In genomic region chr6:99836471-99836870, GRCh38 we compare ENCODE assay signal across 18 cellular contexts.
DNase-seq lines count a peak whose midpoint lies in the region; ATAC-seq, FAIRE-seq and TF ChIP-seq lines count a peak whose summit lies in the region.
"Had no signal": no experiment of that assay in that cellular context is flagged by ENCODE, and none has a peak within 500 bp of the region (broad histone marks: within the 10 kb centered on the region; RNA-seq: fewer than 3 reads in every experiment).

No MANE protein-coding gene starts in this region.

- peak overlapping the region; percentile 71; the same call in 1 of the 2 replicates for H3K4ac ChIP-seq in IMR-90 (ENCODE audit: low read depth, low read length)

- intact Hi-C loops in IMR-90 (cut with micrococcal nuclease) = no loop called here

- no peaks in the 10 kb centered on the region for H3K9me3 Mint-ChIP-seq in activated T-cell treated with anti-CD3 and anti-CD28 coated beads, Interleukin-2, amount 50 U/mL, for 24 hours

- H3K9me3 ChIP-seq in HEK293 (ENCODE audit: control insufficient read depth, insufficient read depth, low read depth, low read length) (no peaks in the 10 kb centered on the region), IMR-90 (ENCODE audit: control insufficient read depth, insufficient read depth, low read length) (no peaks in the 10 kb centered on the region), keratinocyte (ENCODE audit: control insufficient read depth, low read depth, low read length) (no peaks in the 10 kb centered on the region)

- no peak for TF ChIP-seq POLR2A in IMR-90 (IDR thresholded peaks at IDR 0.05; ENCODE audit: low read depth, low read length)

- ATAC-seq in IMR-90 (ENCODE audit: low read depth) = peak; percentile 81
- no peak for ATAC-seq in HG03097 (IDR thresholded peaks at IDR 0.05; ENCODE audit: low FRiP score, unreplicated experiment)
- no peak for ATAC-seq in GM21360 (IDR thresholded peaks at IDR 0.05; ENCODE audit: unreplicated experiment)
- ATAC-seq: Right ventricle myocardium inferior had no signal

- H3K18ac ChIP-seq in IMR-90 (ENCODE audit: low read depth, low read length) = peak overlapping the region; percentile 100

- peak overlapping the region; percentile 4; the same call in 1 of the 2 replicates for H3K23ac ChIP-seq in IMR-90 (ENCODE audit: low read depth, low read length)

- no TSS peak for BruUV-seq in IMR-90 (replicated peaks; lab: Mats Ljungman, UMichigan)

- no peaks in the 10 kb centered on the region for H3K36me3 ChIP-seq in HEK293 (ENCODE audit: control insufficient read depth in 2 of 2, insufficient read depth in 1 of 2, low read length in 2 of 2)
- no peaks in the 10 kb centered on the region for H3K36me3 ChIP-seq in IMR-90 (ENCODE audit: control insufficient read depth, insufficient read depth, low read length)
- no peaks in the 10 kb centered on the region for H3K36me3 ChIP-seq in keratinocyte (ENCODE audit: control insufficient read depth in 2 of 2, extremely low read depth in 1 of 2, insufficient read depth in 2 of 2, low read length in 2 of 2)

- no peak for TF ChIP-seq CTCF in HEK293 (tag by site-specific recombination; IDR thresholded peaks at IDR 0.05)
- TF ChIP-seq CTCF in IMR-90 (conservative IDR thresholded peaks at IDR 0.05; ENCODE audit: low read depth, low read length) = no peak
- no peak for TF ChIP-seq CTCF in epithelial cell of esophagus (IDR thresholded peaks at IDR 0.05; ENCODE audit: insufficient read depth, low read depth, low read length, missing control alignments)
- no peak for TF ChIP-seq CTCF in keratinocyte (optimal IDR thresholded peaks at IDR 0.05 in 1 of 3, IDR thresholded peaks at IDR 0.05 in 1 of 3, conservative IDR thresholded peaks at IDR 0.05 in 1 of 3; ENCODE audit: extremely low read depth in 1 of 3, insufficient read depth in 2 of 3, low read length in 3 of 3)

- H3K27me3 Mint-ChIP-seq in activated T-cell treated with anti-CD3 and anti-CD28 coated beads, Interleukin-2, amount 50 U/mL, for 24 hours = peaks cover 9% of the 10 kb centered on the region

- no peak overlapping the region for H3K4me3 Mint-ChIP-seq in activated T-cell treated with anti-CD3 and anti-CD28 coated beads, Interleukin-2, amount 50 U/mL, for 24 hours
- H3K4me3 Mint-ChIP-seq: B cell; CD4-positive, CD25-positive, alpha-beta regulatory T cell had no signal

- H2BK5ac ChIP-seq in IMR-90 (ENCODE audit: low read depth, low read length, poor library complexity, severe bottlenecking) = peak overlapping the region; percentile 92

- H2BK20ac ChIP-seq in IMR-90 (ENCODE audit: low read depth, low read length) = peak overlapping the region; percentile 51

- H3K4me1 Mint-ChIP-seq in activated T-cell treated with anti-CD3 and anti-CD28 coated beads, Interleukin-2, amount 50 U/mL, for 24 hours (ENCODE audit: low read depth) = no peaks in the 10 kb centered on the region
- H3K4me1 Mint-ChIP-seq: B cell; CD4-positive, CD25-positive, alpha-beta regulatory T cell had no signal

- H3K9ac ChIP-seq in IMR-90 (ENCODE audit: low read depth, low read length) (no peak overlapping the region), keratinocyte (ENCODE audit: control insufficient read depth, extremely low read depth, insufficient read depth, low read length) (no peak overlapping the region)

- CTCF ChIA-PET in HEK293 (lab: Yijun Ruan, JAX) (interaction anchor here (1.1 kb wide), 1 partner anchor 14 kb away, joined by 4 read pairs; no protein-coding TSS in a partner anchor), IMR-90 (lab: Yijun Ruan, JAX) (no interaction called here), HEK293T (lab: Yijun Ruan, JAX) (no interaction called here)

- H3K9me1 ChIP-seq in IMR-90 (ENCODE audit: insufficient read depth, low read length) (no peaks in the 10 kb centered on the region), keratinocyte (ENCODE audit: control insufficient read depth, extremely low read depth, insufficient read depth, low read length) (no peaks in the 10 kb centered on the region)

- H3K4me3 ChIP-seq in HEK293 (ENCODE audit: low read depth, low read length) (no peak overlapping the region), IMR-90 (ENCODE audit: insufficient read depth, low read depth, low read length) (no peak overlapping the region), epithelial cell of esophagus (ENCODE audit: low read length) (no peak overlapping the region), keratinocyte (ENCODE audit: control insufficient read depth in 2 of 3, extremely low read depth in 1 of 3, insufficient read depth in 2 of 3, low read depth in 1 of 3, low read length in 3 of 3) (no peak overlapping the region)
- H3K4me3 ChIP-seq: SK-N-MC had no signal

- no peaks in the 10 kb centered on the region for H3K36me3 Mint-ChIP-seq in activated T-cell treated with anti-CD3 and anti-CD28 coated beads, Interleukin-2, amount 50 U/mL, for 24 hours (ENCODE audit: low read depth)
- H3K36me3 Mint-ChIP-seq: CD4-positive, CD25-positive, alpha-beta regulatory T cell had no signal

- no peak overlapping the region for H2BK15ac ChIP-seq in IMR-90 (ENCODE audit: low read depth, low read length)

- H2AK5ac ChIP-seq in IMR-90 (ENCODE audit: low read depth, low read length) = no peak overlapping the region

- H2AFZ ChIP-seq in IMR-90 (replicated peaks; ENCODE audit: low read length, poor library complexity) (peak overlapping the region; percentile 57), keratinocyte (ENCODE audit: control insufficient read depth, low read length) (peak overlapping the region; percentile 75)

- no peak overlapping the region for H2AK9ac ChIP-seq in IMR-90 (replicated peaks; ENCODE audit: low read depth, low read length, poor library complexity)

- H4K20me1 ChIP-seq in IMR-90 (ENCODE audit: insufficient read depth, low read length) (no peaks in the 10 kb centered on the region), keratinocyte (ENCODE audit: control insufficient read depth, extremely low read depth, insufficient read depth, low read length) (no peaks in the 10 kb centered on the region)

- no peak overlapping the region for H3K27ac Mint-ChIP-seq in activated T-cell treated with anti-CD3 and anti-CD28 coated beads, Interleukin-2, amount 50 U/mL, for 24 hours
- H3K27ac Mint-ChIP-seq: B cell; CD4-positive, CD25-positive, alpha-beta regulatory T cell had no signal

- H3K27me3 ChIP-seq in IMR-90 (ENCODE audit: control insufficient read depth, insufficient read depth, low read length) (0 out of 2 replicates have a peak, but pooled peaks cover 2% of the 10 kb centered on the region), keratinocyte (ENCODE audit: control insufficient read depth, extremely low read depth, insufficient read depth, low read length) (no peaks in the 10 kb centered on the region)

- H3K79me2 ChIP-seq in keratinocyte (ENCODE audit: control insufficient read depth, insufficient read depth, low read length) = no peaks in the 10 kb centered on the region

- H3K4me1 ChIP-seq in HEK293 (ENCODE audit: control insufficient read depth, insufficient read depth, low read length) = no peaks in the 10 kb centered on the region
- H3K4me1 ChIP-seq in IMR-90 (ENCODE audit: control insufficient read depth, insufficient read depth, low read length) = peaks cover 3% of the 10 kb centered on the region; the same call in 1 of the 2 replicates
- peaks cover 13% of the 10 kb centered on the region for H3K4me1 ChIP-seq in keratinocyte (ENCODE audit: control insufficient read depth, extremely low read depth, insufficient read depth, low read length)

- H4K91ac ChIP-seq in IMR-90 (ENCODE audit: insufficient read depth, low read depth, low read length) = peak overlapping the region; percentile 84

- H3K14ac ChIP-seq in IMR-90 (replicated peaks; ENCODE audit: low read depth, low read length) = peak overlapping the region; percentile 64; the same call in 1 of the 2 replicates

- H4K8ac ChIP-seq in IMR-90 (ENCODE audit: low read depth in 2 of 2, low read length in 2 of 2) = peak overlapping the region; percentile 65 to 73; a peak in 2 of 4 replicates

- no peak for TF ChIP-seq RAD21 in IMR-90 (IDR thresholded peaks at IDR 0.05; ENCODE audit: low read length)

- DNase-seq in IMR-90 (peak; percentile 44), epithelial cell of esophagus (ENCODE audit: low read depth) (peak; percentile 94), keratinocyte (ENCODE audit: low read depth, low spot score) (peak; percentile 46), HEK293T (ENCODE audit: extremely low spot score) (no peak)
- DNase-seq in activated T-cell treated with anti-CD3 and anti-CD28 coated beads, Interleukin-2, amount 50 U/mL, for 24 hours = no peak
- DNase-seq: CD4-positive, CD25-positive, alpha-beta regulatory T cell; HCEC 1CT; Kasumi-1; MV-4-11; NCI-H1417; NCI-H187 treated with DMSO at 0.1 percent for 48 hours; NCI-H2171 treated with DMSO at 0.1 percent for 48 hours had no signal

- H3K4me2 ChIP-seq in IMR-90 (ENCODE audit: low read depth, low read length) (no peak overlapping the region), keratinocyte (ENCODE audit: control insufficient read depth, extremely low read depth, insufficient read depth, low read depth, low read length) (peak overlapping the region; percentile 45)

- H3K56ac ChIP-seq in IMR-90 (ENCODE audit: extremely low read depth, insufficient read depth, low read length) = no peak overlapping the region

- H2BK120ac ChIP-seq in IMR-90 (ENCODE audit: low read depth, low read length) = peak overlapping the region; percentile 58; the same call in 1 of the 2 replicates

- no peaks in the 10 kb centered on the region for H3K79me1 ChIP-seq in IMR-90 (ENCODE audit: low read depth in 1 of 2, low read length in 2 of 2)

- H3K27ac ChIP-seq in HEK293 (ENCODE audit: extremely low read depth, low read depth, low read length) (no peak overlapping the region), IMR-90 (ENCODE audit: insufficient read depth, low read length) (peak overlapping the region; percentile 95; the same call in 1 of the 2 replicates), keratinocyte (ENCODE audit: control insufficient read depth, insufficient read depth, low read length) (peak overlapping the region; percentile 44)
- H3K27ac ChIP-seq: SK-N-MC had no signal

- dilution Hi-C loops in IMR-90 (cut with HindIII; ENCODE audit: low sequenced_read_pairs, unreplicated experiment) = no loop called here
- dilution Hi-C loops in keratinocyte (cut with MboI; ENCODE audit: extremely low pct_ligation_motif_present, low sequenced_read_pairs) = no loop called here

- peak overlapping the region; percentile 99 for H4K5ac ChIP-seq in IMR-90 (ENCODE audit: low read depth, low read length)

- in situ Hi-C loops in IMR-90 (cut with MboI; ENCODE audit: low sequenced_read_pairs) = no loop called here

- FAIRE-seq in keratinocyte (lab: Jason Lieb, UNC) = no peak

- WGBS in IMR-90 (ENCODE audit: extremely low coverage in 2 of 2, insufficient read length in 1 of 2), 2 experiments = no CpG with 5 or more reads among the region's 3 CpGs

- POLR2A ChIA-PET in HEK293 (lab: Yijun Ruan, JAX) (interaction anchor here (0.6 kb wide), 1 partner anchor 489 kb away, joined by 6 read pairs; no protein-coding TSS in a partner anchor), IMR-90 (lab: Charles Lee; ENCODE audit: unreplicated experiment) (no interaction called here), HEK293T (lab: Yijun Ruan, JAX) (no interaction called here)

TF ChIP-seq in IMR-90, 13 proteins besides CTCF, POLR2A, EP300 and RAD21 (continues in another document):
- TF ChIP-seq RCOR1 (IDR thresholded peaks at IDR 0.05; ENCODE audit: insufficient replicate concordance, low read length) = no peak

TF ChIP-seq in HEK293T, 16 proteins besides CTCF, POLR2A, EP300 and RAD21 (continues in another document):
- TF ChIP-seq LEF1 (IDR thresholded peaks at IDR 0.05; ENCODE audit: borderline replicate concordance) (no peak), ARNT (IDR thresholded peaks at IDR 0.05) (no peak)

Comparison
In these comparisons a context has a peak if more than half of its experiments do, and no peak if none do; other contexts are left out.
1. DNase-seq: peak in IMR-90 (single experiment), epithelial cell of esophagus (single experiment) and keratinocyte (single experiment); none in activated T-cell treated with anti-CD3 and anti-CD28 coated beads, Interleukin-2, amount 50 U/mL, for 24 hours (single experiment) and HEK293T (single experiment).